In genomic region chr10:30058111-30058510, GRCh38 we compare ENCODE assay signal across 9 cellular contexts. TPM values are rescaled to one million over a fixed set of nuclear protein-coding genes. Genes with fewer than 3 reads are reported as not detected.
DNase-seq lines count a peak whose midpoint lies in the region; ATAC-seq lines count a peak whose summit lies in the region.
"Had no signal": no experiment of that assay in that cellular context is flagged by ENCODE, and none has a peak within 500 bp of the region (broad histone marks: within the 10 kb centered on the region; RNA-seq: fewer than 3 reads in every experiment).

No MANE protein-coding gene starts in this region.

- H3K9me3 Mint-ChIP-seq in stimulated activated naive CD8-positive, alpha-beta T cell treated with anti-CD3 and anti-CD28 coated beads, Interleukin-15, Interleukin-2, amounts not matched to agents 100 ng/mL and 50 ng/mL, for 24 hours = no peaks in the 10 kb centered on the region
- no peaks in the 10 kb centered on the region for H3K9me3 Mint-ChIP-seq in effector memory CD8-positive, alpha-beta T cell
- H3K9me3 Mint-ChIP-seq in naive thymus-derived CD8-positive, alpha-beta T cell = peaks cover 0 to 2% (median 0%) of the 10 kb centered on the region in 9 donors

- POLR2A ChIA-PET in naive thymus-derived CD8-positive, alpha-beta T cell (lab: Charles Lee) = no interaction called here

- no peak overlapping the region for H3K27ac Mint-ChIP-seq in stimulated activated naive CD8-positive, alpha-beta T cell treated with anti-CD3 and anti-CD28 coated beads, Interleukin-15, Interleukin-2, amounts not matched to agents 100 ng/mL and 50 ng/mL, for 24 hours
- no peak overlapping the region for H3K27ac Mint-ChIP-seq in effector memory CD8-positive, alpha-beta T cell
- no peak overlapping the region for H3K27ac Mint-ChIP-seq in naive thymus-derived CD8-positive, alpha-beta T cell

- H3K36me3 Mint-ChIP-seq in stimulated activated naive CD8-positive, alpha-beta T cell treated with anti-CD3 and anti-CD28 coated beads, Interleukin-15, Interleukin-2, amounts not matched to agents 100 ng/mL and 50 ng/mL, for 24 hours (ENCODE audit: low read depth) = no peaks in the 10 kb centered on the region
- H3K36me3 Mint-ChIP-seq in effector memory CD8-positive, alpha-beta T cell (ENCODE audit: insufficient read depth) = peaks cover 2% of the 10 kb centered on the region
- H3K36me3 Mint-ChIP-seq in naive thymus-derived CD8-positive, alpha-beta T cell = peaks cover 0 to 3% (median 0%) of the 10 kb centered on the region in 3 donors

- H3K4me3 Mint-ChIP-seq in stimulated activated naive CD8-positive, alpha-beta T cell treated with anti-CD3 and anti-CD28 coated beads, Interleukin-15, Interleukin-2, amounts not matched to agents 100 ng/mL and 50 ng/mL, for 24 hours = peak overlapping the region; percentile 37
- H3K4me3 Mint-ChIP-seq in effector memory CD8-positive, alpha-beta T cell = peak overlapping the region; percentile 70 to 77
- peak overlapping the region; percentile 29 to 78 (median 69) for H3K4me3 Mint-ChIP-seq in naive thymus-derived CD8-positive, alpha-beta T cell

- DNase-seq in stimulated activated naive CD8-positive, alpha-beta T cell treated with anti-CD3 and anti-CD28 coated beads, Interleukin-15, Interleukin-2, amounts not matched to agents 100 U/mL and 50 U/mL, for 24 hours = no peak
- DNase-seq in effector memory CD8-positive, alpha-beta T cell = no peak
- no peak for DNase-seq in naive thymus-derived CD8-positive, alpha-beta T cell
- DNase-seq in kidney glomerular epithelial cell (lab: John Stamatoyannopoulos, UW) (no peak), NCI-H226 (no peak), SW 1271 (lab: John Stamatoyannopoulos, UW) (no peak)
- DNase-seq: DND-41 had no signal

- peaks cover 71% of the 10 kb centered on the region for H3K27me3 Mint-ChIP-seq in stimulated activated naive CD8-positive, alpha-beta T cell treated with anti-CD3 and anti-CD28 coated beads, Interleukin-15, Interleukin-2, amounts not matched to agents 100 ng/mL and 50 ng/mL, for 24 hours
- peaks cover 50 to 57% of the 10 kb centered on the region in 2 donors for H3K27me3 Mint-ChIP-seq in effector memory CD8-positive, alpha-beta T cell
- peaks cover 42 to 74% (median 58%) of the 10 kb centered on the region in 5 donors for H3K27me3 Mint-ChIP-seq in naive thymus-derived CD8-positive, alpha-beta T cell

- no peak for ATAC-seq in stimulated activated naive CD8-positive, alpha-beta T cell treated with anti-CD3 and anti-CD28 coated beads, Interleukin-15, Interleukin-2, amounts not matched to agents 100 U/mL and 50 U/mL, for 24 hours
- no peak for ATAC-seq in effector memory CD8-positive, alpha-beta T cell (replicated peaks)
- no peak for ATAC-seq in naive thymus-derived CD8-positive, alpha-beta T cell
- ATAC-seq in GM18873 (IDR thresholded peaks at IDR 0.05; ENCODE audit: low FRiP score, unreplicated experiment) = no peak

- peaks cover 5% of the 10 kb centered on the region for H3K4me1 Mint-ChIP-seq in stimulated activated naive CD8-positive, alpha-beta T cell treated with anti-CD3 and anti-CD28 coated beads, Interleukin-15, Interleukin-2, amounts not matched to agents 100 ng/mL and 50 ng/mL, for 24 hours (ENCODE audit: low read depth)
- peaks cover 6 to 7% of the 10 kb centered on the region in 2 donors for H3K4me1 Mint-ChIP-seq in effector memory CD8-positive, alpha-beta T cell (ENCODE audit: low read depth in 2 of 2)
- H3K4me1 Mint-ChIP-seq in naive thymus-derived CD8-positive, alpha-beta T cell = peaks cover 4 to 12% (median 9%) of the 10 kb centered on the region in 4 donors

RNA-seq across cellular contexts. Expression of gene JCAD, which starts 1.3 kb away (rescaled TPM):
- total RNA-seq in naive thymus-derived CD8-positive, alpha-beta T cell = not detected
- not detected for polyA plus RNA-seq in naive thymus-derived CD8-positive, alpha-beta T cell
